Comparison of ENCODE assay signal across 8 cellular contexts in the genomic region with DNA sequence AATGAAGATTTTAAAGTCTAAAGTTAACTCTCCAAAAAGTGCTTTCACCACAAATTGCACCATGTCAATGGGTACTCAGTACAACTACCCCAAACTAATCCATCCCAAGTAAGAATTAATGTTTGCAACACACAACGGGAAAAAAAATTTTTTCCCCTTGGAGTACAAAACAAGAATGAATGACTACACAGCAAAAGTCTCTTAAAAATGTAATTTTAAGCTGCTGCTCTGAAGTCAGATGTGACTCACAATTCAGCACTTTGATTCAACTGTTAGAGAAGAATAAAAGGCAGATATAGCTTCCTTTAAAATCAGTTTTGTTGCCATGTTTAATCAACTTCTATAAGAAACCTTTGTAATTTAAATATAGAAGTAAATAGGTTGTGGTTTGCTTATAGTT.
"Had no signal": no experiment of that assay in that cellular context is flagged by ENCODE, and none has a peak within 500 bp of the region (broad histone marks: within the 10 kb centered on the region; RNA-seq: fewer than 3 reads in every experiment).

No MANE protein-coding gene starts in this region.

- H3K9me3 ChIP-seq: esophagus squamous epithelium, gastrocnemius medialis, upper lobe of right lung had no signal

- H3K4me1 ChIP-seq: esophagus squamous epithelium, gastrocnemius medialis, upper lobe of right lung had no signal

- DNase-seq: activated T-cell treated with anti-CD3 and anti-CD28 coated beads, Interleukin-2, amount 50 U/mL, for 1 hour; esophagus squamous epithelium; gastrocnemius medialis; left ventricle myocardium superior; mesenchymal stem cell; stimulated activated CD4-positive, alpha-beta T cell treated with anti-CD3 and anti-CD28 coated beads, Interleukin-12 subunit alpha, Interleukin-12 subunit beta, amount 100 ng/mL, for 4 hours; stimulated activated naive CD4-positive, alpha-beta T cell treated with Interleukin-2 at 50 U/mL for 16 hours; upper lobe of right lung had no signal

- H3K27me3 ChIP-seq: esophagus squamous epithelium, gastrocnemius medialis, upper lobe of right lung had no signal

- H3K4me3 ChIP-seq: esophagus squamous epithelium, gastrocnemius medialis, upper lobe of right lung had no signal

- H3K27ac ChIP-seq: esophagus squamous epithelium, gastrocnemius medialis, upper lobe of right lung had no signal
